Comparison of ENCODE assay signal across 8 cellular contexts in genomic region chr15:42650208-42651066, GRCh38.
A peak's percentile ranks its signal among the peaks of the same experiment; 100 is the strongest.
DNase-seq lines count a peak whose midpoint lies in the region; ATAC-seq, FAIRE-seq and TF ChIP-seq lines count a peak whose summit lies in the region.

No MANE protein-coding gene starts in this region.

- H3K4me3 ChIP-seq in HAP-1 (no peak overlapping the region), GM12878 (no peak overlapping the region)

- 58% methylated on average over 5 of the region's 5 CpGs for WGBS in GM12878 (ENCODE audit: insufficient coverage, insufficient replicate concordance, low lambda C conversion rate, missing lambda C conversion rate)

- H3K27me3 ChIP-seq in HAP-1 (ENCODE audit: low read depth) (no peaks in the 10 kb centered on the region), GM12878 (replicated peaks in 1 of 2; ENCODE audit: control insufficient read depth in 2 of 2, insufficient read depth in 2 of 2, low read length in 1 of 2) (no peaks in the 10 kb centered on the region)

- peak; percentile 80 to 95 (median 81); a peak in 5 of 6 replicates for TF ChIP-seq CTCF in GM12878 (IDR thresholded peaks at IDR 0.05 in 2 of 3, conservative IDR thresholded peaks at IDR 0.05 in 1 of 3; ENCODE audit: control insufficient read depth in 2 of 3, extremely low read depth in 1 of 3, insufficient read depth in 1 of 3, low read depth in 3 of 3, low read length in 3 of 3)

- SMC1A ChIA-PET in GM12878 (lab: Charles Lee; ENCODE audit: uncharacterized antibody, unreplicated experiment) = interaction anchor here (0.7 to 1.8 kb wide), 13 partner anchors 12 to 208 kb away, joined by 3 to 11 read pairs (median 4); no protein-coding TSS in a partner anchor

- peak; percentile 100 for ATAC-seq in GM12878
- ATAC-seq in HG02970 (IDR thresholded peaks at IDR 0.05; ENCODE audit: low FRiP score, unreplicated experiment) = no peak

- intact Hi-C loops in GM12878 (cut with micrococcal nuclease; ENCODE audit: unreplicated experiment) = loop anchor here (2.0 to 5.0 kb wide), 3 partner anchors 73 to 178 kb away; partner anchors contain the start of genes HAUS2, LRRC57 and STARD9

- H3K9me3 ChIP-seq in HAP-1 (no peaks in the 10 kb centered on the region), GM12878 (replicated peaks; ENCODE audit: control insufficient read depth, insufficient read depth, low read length) (no peaks in the 10 kb centered on the region)

- H3K9ac ChIP-seq in GM12878 (ENCODE audit: control insufficient read depth, insufficient read depth, low read length) = no peak overlapping the region

- in situ Hi-C loops in HAP-1 (cut with MboI; ENCODE audit: low sequenced_read_pairs) (no loop called here), GM12878 (cut with MboI) (no loop called here)

- no TSS peak for BruUV-seq in GM12878 (replicated peaks; lab: Mats Ljungman, UMichigan)

- H3K4me2 ChIP-seq in GM12878 (ENCODE audit: control insufficient read depth, insufficient read depth) = no peak overlapping the region

- no peak overlapping the region for H3K27ac ChIP-seq in GM12878 (ENCODE audit: control insufficient read depth, insufficient read depth)

- H3K36me3 ChIP-seq in HAP-1 (replicated peaks) (peaks cover 10% of the 10 kb centered on the region), GM12878 (ENCODE audit: control insufficient read depth in 2 of 2, insufficient read depth in 2 of 2, low read length in 1 of 2) (peaks cover 0 to 8% of the 10 kb centered on the region in 2 experiments; a peak in 1 of 4 replicates)

- TF ChIP-seq RAD21 in GM12878 (IDR thresholded peaks at IDR 0.05; ENCODE audit: insufficient read depth, low read depth, low read length) = peak; percentile 95

- POLR2A ChIA-PET in GM12878 (lab: Charles Lee) = interaction anchor here (0.7 to 1.3 kb wide), 4 partner anchors 77 to 155 kb away, joined by 3 to 8 read pairs (median 6); partner anchors contain the start of gene SNAP23

- DNase-seq in DMS153 (lab: John Stamatoyannopoulos, UW) = peak; percentile 0
- peak; percentile 66 to 70 for DNase-seq in HAP-1 (ENCODE audit: low spot score in 2 of 2)
- peak; percentile 9 for DNase-seq in NCI-H187 treated with DMSO at 0.1 percent for 48 hours (lab: John Stamatoyannopoulos, UW)
- peak in 4 of 5 experiments; percentile 4 to 85 (median 8) for DNase-seq in T-helper 2 cell
- DNase-seq in GM12878 (ENCODE audit: low read depth, low spot score) = peak; percentile 64
- peak; percentile 19 for DNase-seq in iPS DF 4.7 (ENCODE audit: extremely low read depth, low spot score)
- peak; percentile 7 for DNase-seq in stimulated activated CD4-positive, alpha-beta T cell treated with anti-CD3 and anti-CD28 coated beads, Interleukin-12 subunit alpha, Interleukin-12 subunit beta, amount 100 ng/mL, for 4 hours

- CTCF ChIA-PET in GM12878 (lab: Yijun Ruan, JAX) = interaction anchor here (0.5 to 2.3 kb wide), 19 partner anchors 12 to 265 kb away, joined by 3 to 10 read pairs (median 3); partner anchors contain the start of gene STARD9

- no peak for TF ChIP-seq EP300 in GM12878 (IDR thresholded peaks at IDR 0.05; ENCODE audit: borderline replicate concordance in 1 of 2, control insufficient read depth in 1 of 2, low read depth in 2 of 2, low read length in 2 of 2)

- peak; percentile 93 for FAIRE-seq in GM12878 (lab: Jason Lieb, UNC)

- H3K4me1 ChIP-seq in HAP-1 = no peaks in the 10 kb centered on the region
- 0 out of 2 replicates have a peak, but pooled peaks cover 3% of the 10 kb centered on the region for H3K4me1 ChIP-seq in GM12878 (ENCODE audit: control insufficient read depth, insufficient read depth, low read length)

- H4K20me1 ChIP-seq in GM12878 (ENCODE audit: control insufficient read depth, insufficient read depth) = no peaks in the 10 kb centered on the region

- H3K79me2 ChIP-seq in GM12878 (ENCODE audit: control insufficient read depth, insufficient read depth, low read length) = no peaks in the 10 kb centered on the region

- TF ChIP-seq POLR2A in GM12878 (IDR thresholded peaks at IDR 0.05; ENCODE audit: low read depth, low read length) = no peak

- peak overlapping the region; percentile 37; the same call in 1 of the 2 replicates for H2AFZ ChIP-seq in GM12878 (ENCODE audit: control insufficient read depth, low read depth, low read length)

- RAD21 ChIA-PET in GM12878 (lab: Charles Lee; ENCODE audit: unreplicated experiment) = interaction anchor here (0.9 to 2.3 kb wide), 9 partner anchors 64 to 176 kb away, joined by 3 to 9 read pairs (median 4); partner anchors contain the start of genes HAUS2, LRRC57, SNAP23 and STARD9

TF ChIP-seq in GM12878, 131 proteins besides CTCF, POLR2A, EP300 and RAD21 (continues in another document):
- TF ChIP-seq POLR2AphosphoS2 (IDR thresholded peaks at IDR 0.05; ENCODE audit: low read depth, low read length) = no peak
- TF ChIP-seq ASH2L (IDR thresholded peaks at IDR 0.05; ENCODE audit: borderline replicate concordance, low read depth) = no peak
- TF ChIP-seq SREBF1 (IDR thresholded peaks at IDR 0.05; ENCODE audit: low read length) = no peak
- TF ChIP-seq CBFB (IDR thresholded peaks at IDR 0.05; ENCODE audit: low read depth) = no peak
- TF ChIP-seq FOXK2 (IDR thresholded peaks at IDR 0.05) = no peak
- no peak for TF ChIP-seq CEBPZ (IDR thresholded peaks at IDR 0.05; ENCODE audit: low read depth, low read length)
- no peak for TF ChIP-seq BCL3 (IDR thresholded peaks at IDR 0.05; ENCODE audit: borderline replicate concordance, insufficient read depth, low read depth, low read length, poor library complexity, severe bottlenecking)
- TF ChIP-seq ZSCAN29 (IDR thresholded peaks at IDR 0.05) = no peak
- TF ChIP-seq HCFC1 (IDR thresholded peaks at IDR 0.05; ENCODE audit: low read length) = no peak
- TF ChIP-seq TCF7 (IDR thresholded peaks at IDR 0.05; ENCODE audit: borderline replicate concordance) = no peak
- no peak for TF ChIP-seq MLLT1 (IDR thresholded peaks at IDR 0.05)
- peak; percentile 33; the same call in 1 of the 2 replicates for TF ChIP-seq RUNX3 (IDR thresholded peaks at IDR 0.05; ENCODE audit: low read length)
- no peak for TF ChIP-seq PML (IDR thresholded peaks at IDR 0.05; ENCODE audit: low read length)
- no peak for TF ChIP-seq NFYA (IDR thresholded peaks at IDR 0.05; ENCODE audit: borderline replicate concordance, low read depth, low read length)
- no peak for TF ChIP-seq TARDBP (IDR thresholded peaks at IDR 0.05; ENCODE audit: borderline replicate concordance)

Comparison
In these comparisons a context has a peak if more than half of its experiments do, and no peak if none do; other contexts are left out.
1. DNase-seq: peak in every context shown above with its lines; median percentile 68 in HAP-1; 64 in GM12878; 19 in iPS DF 4.7; 9 in NCI-H187 treated with DMSO at 0.1 percent for 48 hours; 8 in T-helper 2 cell; 7 in stimulated activated CD4-positive, alpha-beta T cell treated with anti-CD3 and anti-CD28 coated beads, Interleukin-12 subunit alpha, Interleukin-12 subunit beta, amount 100 ng/mL, for 4 hours; 0 in DMS153.